26 cellular contexts compared by ENCODE assay signal in the genomic region with DNA sequence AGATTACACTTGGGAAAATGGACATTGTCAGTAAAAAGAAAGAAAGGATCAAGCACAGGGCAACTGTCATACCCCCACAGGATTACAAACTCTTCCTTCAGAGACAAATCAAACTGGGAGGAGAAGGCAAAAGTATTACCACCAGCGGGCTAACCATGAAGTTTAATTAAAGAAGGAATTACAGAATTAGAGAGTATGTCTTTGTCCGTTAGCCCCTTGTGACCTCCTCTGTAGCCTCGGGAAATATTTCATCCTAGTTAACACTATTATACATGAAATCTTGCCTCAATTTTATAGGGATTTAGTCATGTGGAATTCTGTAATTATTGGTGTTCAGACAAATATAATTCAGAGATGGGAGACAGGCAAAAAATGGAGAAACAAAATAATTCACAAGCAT.
"Had no signal": no experiment of that assay in that cellular context is flagged by ENCODE, and none has a peak within 500 bp of the region (broad histone marks: within the 10 kb centered on the region; RNA-seq: fewer than 3 reads in every experiment).

No MANE protein-coding gene starts in this region.

- H3K27me3 ChIP-seq: MG63, SJCRH30 had no signal

- DNase-seq: IMR-90; Karpas-422; KG1; MG63; NCI-H1092; NCI-H1105 treated with DMSO at 0.1 percent for 48 hours; NCI-H1417 treated with DMSO at 0.1 percent for 48 hours; NCI-H146; NCI-H1694 treated with DMSO at 0.1 percent for 48 hours; NCI-H1930; NCI-H2081; NCI-H2107; NCI-H226; NCI-H446; NCI-H510A; NCI-H524 treated with DMSO at 0.1 percent for 48 hours; NCI-H69; NCI-H774; NK-92 treated with Interleukin-12 subunit alpha and Interleukin-12 subunit beta, amount 100 ng/mL, for 24 hours; PC-3; Peyer's patch; SHP77 treated with DMSO at 0.1 percent for 48 hours; SJCRH30 had no signal

- H3K36me3 ChIP-seq: Peyer's patch had no signal

- H3K9me3 ChIP-seq: MG63, Peyer's patch, SJCRH30 had no signal

- H3K4me1 ChIP-seq: Peyer's patch had no signal

- H3K27ac ChIP-seq: Peyer's patch, SJCRH30, SK-N-MC had no signal

- H3K4me3 ChIP-seq: MG63, Peyer's patch, SJCRH30, SK-N-MC had no signal

- ATAC-seq: HepG2, PC-3, Right ventricle myocardium inferior had no signal
